17 cellular contexts compared by ENCODE assay signal in the genomic region with DNA sequence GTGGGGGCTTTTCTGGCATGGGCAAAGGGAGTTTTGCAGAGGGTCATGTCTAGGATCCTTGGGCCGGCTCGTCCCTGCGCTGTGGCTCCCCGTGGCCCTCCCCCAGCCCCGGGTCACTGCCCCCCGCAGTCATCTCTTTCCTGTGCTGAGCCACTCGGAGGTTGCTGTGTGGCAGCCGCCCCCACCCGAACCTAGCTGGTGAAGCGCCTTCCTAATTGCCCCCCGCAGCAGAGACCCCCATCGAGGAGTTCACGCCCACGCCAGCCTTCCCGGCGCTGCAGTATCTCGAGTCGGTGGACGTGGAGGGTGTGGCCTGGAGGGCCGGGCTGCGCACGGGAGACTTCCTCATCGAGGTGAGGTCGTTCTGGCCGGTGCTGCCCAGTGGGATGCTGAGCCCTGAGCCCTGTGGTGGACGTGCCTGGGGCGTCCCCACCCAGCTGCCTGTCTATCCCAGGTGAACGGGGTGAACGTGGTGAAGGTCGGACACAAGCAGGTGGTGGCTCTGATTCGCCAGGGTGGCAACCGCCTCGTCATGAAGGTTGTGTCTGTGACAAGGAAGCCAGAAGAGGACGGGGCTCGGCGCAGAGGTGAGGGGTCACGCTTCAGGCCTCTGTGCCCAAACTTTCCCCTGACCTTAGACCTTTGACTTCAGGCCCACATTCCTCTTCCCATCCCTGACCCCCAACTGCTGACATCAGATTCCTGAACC. TPM values are rescaled to one million over a fixed set of nuclear protein-coding genes. Genes with fewer than 3 reads are reported as not detected.
DNase-seq lines count a peak whose midpoint lies in the region; ATAC-seq, FAIRE-seq and TF ChIP-seq lines count a peak whose summit lies in the region.
"Had no signal": no experiment of that assay in that cellular context is flagged by ENCODE, and none has a peak within 500 bp of the region (broad histone marks: within the 10 kb centered on the region; RNA-seq: fewer than 3 reads in every experiment).

No MANE protein-coding gene starts in this region.

- no peak for TF ChIP-seq CTCF in right lobe of liver (IDR thresholded peaks at IDR 0.05)
- TF ChIP-seq CTCF in HepG2 (CRISPR knock-in tag; IDR thresholded peaks at IDR 0.05) = no peak
- TF ChIP-seq CTCF in glutamatergic neuron (IDR thresholded peaks at IDR 0.05; ENCODE audit: partially characterized antibody, unreplicated experiment) = no peak
- no peak for TF ChIP-seq CTCF in neural cell (IDR thresholded peaks at IDR 0.05; ENCODE audit: poor library complexity, severe bottlenecking)
- TF ChIP-seq CTCF in upper lobe of right lung (IDR thresholded peaks at IDR 0.05) = no peak

- H3K9me3 Mint-ChIP-seq in glutamatergic neuron (ENCODE audit: unreplicated experiment) = peaks cover 13% of the 10 kb centered on the region
- H3K9me3 Mint-ChIP-seq: CD14-positive monocyte had no signal

- no peaks in the 10 kb centered on the region for H3F3A ChIP-seq in neural cell (ENCODE audit: insufficient read depth, low read length, poor library complexity, severe bottlenecking)

- H3K79me2 ChIP-seq in HepG2 (ENCODE audit: insufficient read depth, low read length) = peaks cover 26% of the 10 kb centered on the region
- peaks cover 9% of the 10 kb centered on the region for H3K79me2 ChIP-seq in neural cell (replicated peaks; ENCODE audit: insufficient read depth, low read length)

- H3K27me3 ChIP-seq in right lobe of liver = no peaks in the 10 kb centered on the region
- H3K27me3 ChIP-seq in HepG2 (ENCODE audit: control insufficient read depth in 1 of 2, insufficient read depth in 2 of 2, low read length in 2 of 2) = no peaks in the 10 kb centered on the region
- H3K27me3 ChIP-seq in neural cell (ENCODE audit: insufficient read depth, low read depth, low read length) = no peaks in the 10 kb centered on the region
- no peaks in the 10 kb centered on the region for H3K27me3 ChIP-seq in upper lobe of right lung
- H3K27me3 ChIP-seq: upper lobe of left lung had no signal

- peak overlapping the region in 1 of 3 donors; percentile 49 for H3K27ac ChIP-seq in right lobe of liver
- no peak overlapping the region for H3K27ac ChIP-seq in HepG2 (ENCODE audit: extremely low read length, insufficient read depth, low read length)
- H3K27ac ChIP-seq in neural cell (ENCODE audit: low read length) = peak overlapping the region; percentile 78
- no peak overlapping the region for H3K27ac ChIP-seq in upper lobe of right lung
- H3K27ac ChIP-seq: A549 had no signal

- no peak overlapping the region for H3K4me3 Mint-ChIP-seq in glutamatergic neuron (ENCODE audit: unreplicated experiment)
- H3K4me3 Mint-ChIP-seq: CD14-positive monocyte had no signal

- H3K4me1 ChIP-seq in right lobe of liver (peaks cover 0 to 41% (median 12%) of the 10 kb centered on the region in 4 donors), HepG2 (ENCODE audit: insufficient read depth, low read length) (peaks cover 29% of the 10 kb centered on the region), upper lobe of right lung (peaks cover 8% of the 10 kb centered on the region)
- H3K4me1 ChIP-seq: A549 had no signal

- in situ Hi-C loops in HepG2 (cut with HindIII; ENCODE audit: extremely low pct_ligation_motif_present, low pct_unique_long_range_greater_than_20kb) = no loop called here

- peak; percentile 36 to 52 (median 46) for DNase-seq in right lobe of liver
- DNase-seq in HepG2 (ENCODE audit: low spot score) = no peak
- DNase-seq in glutamatergic neuron = peak; percentile 16
- peak; percentile 68 for DNase-seq in upper lobe of right lung
- no peak for DNase-seq in NCI-H345 treated with DMSO at 0.1 percent for 48 hours (lab: John Stamatoyannopoulos, UW; ENCODE audit: unreplicated experiment)
- DNase-seq in NCI-H446 (lab: John Stamatoyannopoulos, UW) = no peak
- DNase-seq: activated CD4-positive, alpha-beta T cell treated with anti-CD3 and anti-CD28 coated beads for 4 hours; NK-92 treated with Interleukin-12 subunit alpha and Interleukin-12 subunit beta, amount 100 ng/mL, for 24 hours; stimulated activated naive CD4-positive, alpha-beta T cell had no signal

- no peak for ATAC-seq in right lobe of liver
- no peak for ATAC-seq in HepG2
- no peak for ATAC-seq in upper lobe of right lung
- ATAC-seq in GM21360 (IDR thresholded peaks at IDR 0.05; ENCODE audit: unreplicated experiment) = no peak
- ATAC-seq: A549 had no signal

- BruUV-seq in HepG2 (replicated peaks; lab: Mats Ljungman, UMichigan) = no TSS peak

- H2AFZ ChIP-seq in HepG2 (ENCODE audit: low read length) = no peak overlapping the region
- H2AFZ ChIP-seq in neural cell (ENCODE audit: low read depth, low read length) = no peak overlapping the region

- H3K4me2 ChIP-seq in HepG2 (ENCODE audit: low read depth, low read length) = no peak overlapping the region
- H3K4me2 ChIP-seq in neural cell (ENCODE audit: low read length) = no peak overlapping the region
- H3K4me2 ChIP-seq: A549 had no signal

- intact Hi-C loops in right lobe of liver (cut with DNase I) = no loop called here
- intact Hi-C loops in HepG2 (cut with micrococcal nuclease; ENCODE audit: unreplicated experiment) = no loop called here
- intact Hi-C loops in upper lobe of right lung (cut with DNase I) = no loop called here

- POLR2A ChIA-PET in HepG2 (lab: Yijun Ruan, JAX) = no interaction called here

- H3K9me2 ChIP-seq in neural cell (ENCODE audit: insufficient read depth, low read length) = no peaks in the 10 kb centered on the region

- H3K9me3 ChIP-seq in right lobe of liver (no peaks in the 10 kb centered on the region), HepG2 (ENCODE audit: low read length) (no peaks in the 10 kb centered on the region), neural cell (ENCODE audit: low read length) (no peaks in the 10 kb centered on the region), upper lobe of right lung (no peaks in the 10 kb centered on the region)
- H3K9me3 ChIP-seq: A549, upper lobe of left lung had no signal

- H3K4me1 Mint-ChIP-seq in glutamatergic neuron (ENCODE audit: low read depth, unreplicated experiment) = peaks cover 16% of the 10 kb centered on the region
- H3K4me1 Mint-ChIP-seq: CD14-positive monocyte had no signal

- TF ChIP-seq POLR2A in right lobe of liver (IDR thresholded peaks at IDR 0.05) = no peak
- TF ChIP-seq POLR2A in HepG2 (IDR thresholded peaks at IDR 0.05; ENCODE audit: insufficient read depth in 1 of 2, low read depth in 2 of 2, low read length in 2 of 2) = no peak

- H3K27ac Mint-ChIP-seq in glutamatergic neuron (ENCODE audit: unreplicated experiment) = no peak overlapping the region

- 91% methylated on average over 18 of the region's 37 CpGs for WGBS in right lobe of liver (ENCODE audit: insufficient coverage, low coverage, low lambda C conversion rate, missing lambda C conversion rate)
- 94% methylated on average over 30 of the region's 37 CpGs for WGBS in HepG2 (ENCODE audit: low lambda C conversion rate)

- peaks cover 9% of the 10 kb centered on the region for H3K27me3 Mint-ChIP-seq in glutamatergic neuron (ENCODE audit: unreplicated experiment)

- TF ChIP-seq RAD21 in HepG2 (CRISPR knock-in tag; IDR thresholded peaks at IDR 0.05) (no peak), neural cell (conservative IDR thresholded peaks at IDR 0.05) (no peak)

- H4K20me1 ChIP-seq in HepG2 (ENCODE audit: insufficient read depth, low read length) (no peaks in the 10 kb centered on the region), neural cell (ENCODE audit: insufficient read depth) (no peaks in the 10 kb centered on the region)

- H3K36me3 ChIP-seq in right lobe of liver = peaks cover 0 to 17% (median 2%) of the 10 kb centered on the region in 4 donors
- H3K36me3 ChIP-seq in HepG2 (replicated peaks in 1 of 2; ENCODE audit: control insufficient read depth in 1 of 2, insufficient read depth in 2 of 2, low read length in 2 of 2) = peaks cover 13 to 39% of the 10 kb centered on the region in 2 experiments
- H3K36me3 ChIP-seq in neural cell (ENCODE audit: insufficient read depth, low read length) = peaks cover under 1% of the 10 kb centered on the region
- H3K36me3 ChIP-seq in upper lobe of right lung = peaks cover 4% of the 10 kb centered on the region

- no peak for FAIRE-seq in HepG2 (lab: Jason Lieb, UNC)
- FAIRE-seq: A549, colon, frontal cortex, TTC549 had no signal

- H3K9ac ChIP-seq in HepG2 (ENCODE audit: insufficient read depth, low read depth, low read length) (no peak overlapping the region), neural cell (ENCODE audit: low read length) (peak overlapping the region; percentile 80)

- TF ChIP-seq EP300 in HepG2 (IDR thresholded peaks at IDR 0.05; ENCODE audit: low read depth in 2 of 2, low read length in 2 of 2) (no peak), HepG2 (CRISPR knock-in tag; IDR thresholded peaks at IDR 0.05; ENCODE audit: borderline replicate concordance) (no peak), neural cell (conservative IDR thresholded peaks at IDR 0.05; ENCODE audit: poor library complexity, severe bottlenecking) (no peak)

- H3K36me3 Mint-ChIP-seq in glutamatergic neuron (ENCODE audit: unreplicated experiment) = no peaks in the 10 kb centered on the region
- H3K36me3 Mint-ChIP-seq: CD14-positive monocyte had no signal

- H3K4me3 ChIP-seq in right lobe of liver = no peak overlapping the region
- H3K4me3 ChIP-seq in HepG2 (replicated peaks in 1 of 3; ENCODE audit: insufficient read depth in 1 of 3, low read depth in 2 of 3, low read length in 3 of 3) = no peak overlapping the region
- H3K4me3 ChIP-seq in neural cell (ENCODE audit: low read length) = peak overlapping the region; percentile 75
- no peak overlapping the region for H3K4me3 ChIP-seq in upper lobe of right lung
- H3K4me3 ChIP-seq: A549, upper lobe of left lung had no signal

- CTCF ChIA-PET in HepG2 (lab: Yijun Ruan, JAX; ENCODE audit: low intra/inter-chr PET ratio, low total read pairs) = no interaction called here

RNA-seq across cellular contexts. Expression of gene SHANK3, which starts 32.0 kb away (rescaled TPM):
- total RNA-seq in right lobe of liver = 10 to 100 TPM in 5 of 6 experiments, 1 to 10 TPM in 1; 9.7 to 16.0 (median 14.8) TPM
- total RNA-seq in HepG2 (2016; rRNA removed; fragmentation: Illumina TruSeq; extraction: Trizol) = 1.9 and 2.9 TPM in 2 replicates
- total RNA-seq in HepG2 (2016; cell fraction: cytosol; rRNA removed; fragmentation: Illumina TruSeq; extraction: Trizol; ENCODE audit: low read depth) = 0.79 and 1.0 TPM in 2 replicates
- total RNA-seq in HepG2 (2016; cell fraction: insoluble cytoplasmic fraction; rRNA removed; fragmentation: Illumina TruSeq; extraction: Trizol) = 1.7 and 2.9 TPM in 2 replicates
- total RNA-seq in HepG2 (2016; cell fraction: membrane; rRNA removed; fragmentation: Illumina TruSeq; extraction: Trizol) = 2.3 TPM in 2 replicates
- 2.9 and 3.7 TPM in 2 replicates for total RNA-seq in HepG2 (2016; cell fraction: nucleus; rRNA removed; fragmentation: Illumina TruSeq; extraction: Trizol)
- polyA plus RNA-seq in HepG2 (2011; rRNA removed) = 4.6 and 6.5 TPM in 2 replicates
- polyA plus RNA-seq in HepG2 (2011; cell fraction: cytosol; rRNA removed) = 3.0 and 3.9 TPM in 2 replicates
- polyA plus RNA-seq in HepG2 (2011; cell fraction: nucleus; rRNA removed) = 25.0 and 33.1 TPM in 2 replicates
- 7.9 and 8.7 TPM in 2 replicates for polyA plus RNA-seq in HepG2 (2012)
- polyA plus RNA-seq in HepG2 (2016; cell fraction: cytosol; fragmentation: Illumina TruSeq; extraction: Trizol; ENCODE audit: low read depth) = 0.66 and 0.71 TPM in 2 replicates
- 3.0 and 4.2 TPM in 2 replicates for polyA plus RNA-seq in HepG2 (2016; cell fraction: insoluble cytoplasmic fraction; fragmentation: Illumina TruSeq; extraction: Trizol; ENCODE audit: low read depth)
- polyA plus RNA-seq in HepG2 (2016; cell fraction: membrane; fragmentation: Illumina TruSeq; extraction: Trizol; ENCODE audit: low read depth) = 1.6 and 1.9 TPM in 2 replicates
- 14.0 and 17.0 TPM in 2 replicates for polyA plus RNA-seq in HepG2 (2016; cell fraction: nucleus; fragmentation: Illumina TruSeq; extraction: Trizol; ENCODE audit: insufficient read depth, low read depth)
- polyA minus RNA-seq in HepG2 (2011; rRNA and poly(A)+ RNA removed; ENCODE audit: low replicate concordance) = 0.07 and 4.8 TPM in 2 replicates
- polyA minus RNA-seq in HepG2 (2011; cell fraction: cytosol; rRNA and poly(A)+ RNA removed) = 5.2 and 5.4 TPM in 2 replicates
- polyA minus RNA-seq in HepG2 (2011; cell fraction: nucleus; rRNA and poly(A)+ RNA removed) = 5.8 and 5.9 TPM in 2 replicates
- 20.4 TPM for total RNA-seq in glutamatergic neuron (ENCODE audit: unreplicated experiment)
- 5.5 and 6.3 TPM in 2 replicates for polyA plus RNA-seq in neural cell
- polyA minus RNA-seq in neural cell = 9.6 and 9.7 TPM in 2 replicates
- 59.9 TPM for total RNA-seq in upper lobe of right lung
- polyA plus RNA-seq: CD14-positive monocyte had no signal

RNA-seq across cellular contexts. Expression of gene ACR, which starts 33.3 kb away (rescaled TPM):
- under 1 TPM in 5 of 6 experiments, not detected in 1; 0.34 to 0.84 (median 0.55) TPM for total RNA-seq in right lobe of liver
- total RNA-seq in HepG2 (2016; rRNA removed; fragmentation: Illumina TruSeq; extraction: Trizol) = not detected in 2 replicates
- total RNA-seq in HepG2 (2016; cell fraction: cytosol; rRNA removed; fragmentation: Illumina TruSeq; extraction: Trizol; ENCODE audit: low read depth) = not detected in 2 replicates
- total RNA-seq in HepG2 (2016; cell fraction: insoluble cytoplasmic fraction; rRNA removed; fragmentation: Illumina TruSeq; extraction: Trizol) = not detected in 2 replicates
- total RNA-seq in HepG2 (2016; cell fraction: membrane; rRNA removed; fragmentation: Illumina TruSeq; extraction: Trizol) = not detected in 2 replicates
- not detected in 2 replicates for total RNA-seq in HepG2 (2016; cell fraction: nucleus; rRNA removed; fragmentation: Illumina TruSeq; extraction: Trizol)
- polyA plus RNA-seq in HepG2 (2011; rRNA removed) = 0.15 and 0.29 TPM in 2 replicates
- polyA plus RNA-seq in HepG2 (2011; cell fraction: cytosol; rRNA removed) = 0.04 and 0.12 TPM in 2 replicates
- polyA plus RNA-seq in HepG2 (2011; cell fraction: nucleus; rRNA removed) = 0.51 and 0.73 TPM in 2 replicates
- polyA plus RNA-seq in HepG2 (2012) = 0.44 TPM in 1 of 2 replicates, not detected in the other
- not detected in 2 replicates for polyA plus RNA-seq in HepG2 (2016; cell fraction: cytosol; fragmentation: Illumina TruSeq; extraction: Trizol; ENCODE audit: low read depth)
- polyA plus RNA-seq in HepG2 (2016; cell fraction: insoluble cytoplasmic fraction; fragmentation: Illumina TruSeq; extraction: Trizol; ENCODE audit: low read depth) = not detected in 2 replicates
- not detected in 2 replicates for polyA plus RNA-seq in HepG2 (2016; cell fraction: membrane; fragmentation: Illumina TruSeq; extraction: Trizol; ENCODE audit: low read depth)
- polyA plus RNA-seq in HepG2 (2016; cell fraction: nucleus; fragmentation: Illumina TruSeq; extraction: Trizol; ENCODE audit: insufficient read depth, low read depth) = not detected in 2 replicates
- not detected in 2 replicates for polyA minus RNA-seq in HepG2 (2011; rRNA and poly(A)+ RNA removed; ENCODE audit: low replicate concordance)
- not detected in 2 replicates for polyA minus RNA-seq in HepG2 (2011; cell fraction: cytosol; rRNA and poly(A)+ RNA removed)
- 0.62 and 0.77 TPM in 2 replicates for polyA minus RNA-seq in HepG2 (2011; cell fraction: nucleus; rRNA and poly(A)+ RNA removed)
- not detected for total RNA-seq in glutamatergic neuron (ENCODE audit: unreplicated experiment)
- not detected in 2 replicates for polyA plus RNA-seq in neural cell
- not detected in 2 replicates for polyA minus RNA-seq in neural cell
- total RNA-seq in upper lobe of right lung = 4.5 TPM
- total RNA-seq: frontal cortex had no signal
- polyA plus RNA-seq: A549, CD14-positive monocyte had no signal

Comparison
In these comparisons a context has a peak if more than half of its experiments do, and no peak if none do; other contexts are left out.
1. DNase-seq: peak in right lobe of liver (3 of 3), glutamatergic neuron (single experiment) and upper lobe of right lung (single experiment); none in HepG2 (single experiment), NCI-H345 treated with DMSO at 0.1 percent for 48 hours (single experiment) and NCI-H446 (0 of 2).